Comparison of ENCODE assay signal across 13 cellular contexts in the genomic region with DNA sequence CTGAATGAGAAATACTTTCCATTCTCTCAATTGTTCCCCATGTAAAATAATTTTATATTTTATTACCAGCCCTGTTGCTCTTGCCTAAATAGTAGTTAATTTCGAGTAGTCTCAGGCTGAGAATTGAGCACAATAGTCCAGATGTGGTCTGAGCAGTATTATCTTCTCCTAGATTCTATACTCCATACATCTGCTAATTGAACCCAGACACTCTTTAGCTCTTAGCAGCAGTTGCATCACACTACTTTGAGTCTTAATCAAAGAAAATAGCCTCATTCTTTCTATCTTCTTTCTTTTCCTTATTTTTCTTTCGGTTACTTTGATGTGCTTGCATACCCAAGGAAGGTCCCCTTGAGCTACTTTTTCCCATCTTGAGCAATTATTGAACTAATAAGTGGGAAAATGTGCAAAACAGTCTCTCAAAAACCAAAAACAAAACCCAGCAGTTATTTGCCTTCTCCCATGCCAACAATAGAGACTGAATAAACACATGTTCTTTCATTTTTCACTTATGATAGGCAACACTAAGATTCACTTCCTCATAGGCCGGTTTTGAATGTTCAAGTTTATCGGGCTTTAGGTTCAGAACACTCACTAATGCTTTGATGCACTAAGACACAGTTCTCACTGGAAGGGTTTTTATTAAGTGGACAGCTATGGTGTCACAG.
DNase-seq lines count a peak whose midpoint lies in the region; ATAC-seq and TF ChIP-seq lines count a peak whose summit lies in the region.
"Had no signal": no experiment of that assay in that cellular context is flagged by ENCODE, and none has a peak within 500 bp of the region (broad histone marks: within the 10 kb centered on the region; RNA-seq: fewer than 3 reads in every experiment).

No MANE protein-coding gene starts in this region.

- no peak overlapping the region for H3K27ac ChIP-seq in foreskin keratinocyte
- H3K27ac ChIP-seq: neutrophil had no signal

- DNase-seq in NAMALWA (ENCODE audit: low spot score) (peak; percentile 49), NCI-H748 treated with DMSO at 0.1 percent for 48 hours (lab: John Stamatoyannopoulos, UW) (no peak), HK-2 (ENCODE audit: unreplicated experiment) (no peak), foreskin keratinocyte (no peak), RKO (ENCODE audit: low spot score) (no peak)
- DNase-seq: activated B cell treated with CpG ODN at 0.5 μM for 24 hours; activated effector memory CD4-positive, alpha-beta T cell treated with Interleukin-2 at 50 U/mL for 16 hours; NCI-H2029; stimulated activated naive CD8-positive, alpha-beta T cell treated with anti-CD3 and anti-CD28 coated beads, Interleukin-15, Interleukin-2, amounts not matched to agents 100 U/mL and 50 U/mL, for 24 hours had no signal

- ATAC-seq in GM18868 (IDR thresholded peaks at IDR 0.05; ENCODE audit: unreplicated experiment) (peak; percentile 94), GM21526 (IDR thresholded peaks at IDR 0.05; ENCODE audit: low FRiP score, unreplicated experiment) (peak; percentile 97), HG03064 (IDR thresholded peaks at IDR 0.05; ENCODE audit: low read depth, unreplicated experiment) (peak; percentile 96), foreskin keratinocyte (no peak)
- ATAC-seq: stimulated activated naive CD8-positive, alpha-beta T cell treated with anti-CD3 and anti-CD28 coated beads, Interleukin-15, Interleukin-2, amounts not matched to agents 100 U/mL and 50 U/mL, for 24 hours had no signal

- no peaks in the 10 kb centered on the region for H3K4me1 ChIP-seq in foreskin keratinocyte

- TF ChIP-seq CTCF in foreskin keratinocyte (conservative IDR thresholded peaks at IDR 0.05): no peak

- H3K27me3 ChIP-seq in foreskin keratinocyte: no peaks in the 10 kb centered on the region
- H3K27me3 ChIP-seq: neutrophil had no signal
